1 cellular context compared by ENCODE assay signal in genomic region chr19:16335226-16335625, GRCh38.
TF ChIP-seq lines count a peak whose summit lies in the region.

No MANE protein-coding gene starts in this region.

TF ChIP-seq in IMR-90, 13 proteins besides CTCF, POLR2A, EP300 and RAD21 (continued from another document):
- TF ChIP-seq CEBPB (IDR thresholded peaks at IDR 0.05; ENCODE audit: low read depth, low read length), result no peak
- no peak for TF ChIP-seq SMC3 (IDR thresholded peaks at IDR 0.05; ENCODE audit: low read depth, low read length)
- no peak for TF ChIP-seq ELK1 (IDR thresholded peaks at IDR 0.05; ENCODE audit: borderline replicate concordance, low read depth, low read length)
- TF ChIP-seq MAFK (IDR thresholded peaks at IDR 0.05; ENCODE audit: low read depth, low read length), result no peak
- no peak for TF ChIP-seq MXI1 (IDR thresholded peaks at IDR 0.05; ENCODE audit: borderline replicate concordance, low read depth, low read length)
- no peak for TF ChIP-seq MAZ (IDR thresholded peaks at IDR 0.05; ENCODE audit: borderline replicate concordance, low read depth, low read length)
- no peak for TF ChIP-seq FOS (IDR thresholded peaks at IDR 0.05; ENCODE audit: low read depth, low read length)
- TF ChIP-seq CHD1 (IDR thresholded peaks at IDR 0.05; ENCODE audit: low read depth, low read length), result no peak
- TF ChIP-seq NFE2L2 (IDR thresholded peaks at IDR 0.05; ENCODE audit: low read depth, low read length), result no peak
- TF ChIP-seq USF2 (IDR thresholded peaks at IDR 0.05; ENCODE audit: low read depth, low read length), result no peak
- no peak for TF ChIP-seq RFX5 (IDR thresholded peaks at IDR 0.05; ENCODE audit: low read depth, low read length)
